Comparison of ENCODE assay signal across 9 cellular contexts in genomic region chr12:45732936-45733335, GRCh38.
DNase-seq lines count a peak whose midpoint lies in the region; ATAC-seq and TF ChIP-seq lines count a peak whose summit lies in the region.
"Had no signal": no experiment of that assay in that cellular context is flagged by ENCODE, and none has a peak within 500 bp of the region (broad histone marks: within the 10 kb centered on the region; RNA-seq: fewer than 3 reads in every experiment).

No MANE protein-coding gene starts in this region.

- TF ChIP-seq CTCF in LNCaP clone FGC (IDR thresholded peaks at IDR 0.05; ENCODE audit: control insufficient read depth, extremely low read depth, insufficient read depth) (no peak), nephron (IDR thresholded peaks at IDR 0.05; ENCODE audit: unreplicated experiment in 3 of 3) (no peak), brain microvascular endothelial cell (IDR thresholded peaks at IDR 0.05; ENCODE audit: low read depth, low read length, missing control alignments) (no peak)

- no peak for ATAC-seq in HG02884 (IDR thresholded peaks at IDR 0.05; ENCODE audit: unreplicated experiment)

- H4K20me1 ChIP-seq in BLaER1 treated with 17β-estradiol and CSF1 and Interleukin-3, amounts not matched to agents 10 nM and 100 nM, result peaks cover 0 to 66% (median 32%) of the 10 kb centered on the region in 11 experiments; a peak in 15 of 22 replicates

- in situ Hi-C loops in brain microvascular endothelial cell (cut with HindIII; ENCODE audit: low pct_ligation_motif_present, low sequenced_read_pairs), result no loop called here

- no peaks in the 10 kb centered on the region for H3K27me3 Mint-ChIP-seq in nephron (ENCODE audit: low read depth)

- H3K9me3 Mint-ChIP-seq in nephron, result peaks cover 19% of the 10 kb centered on the region

- peak overlapping the region; percentile 48 to 99 (median 64); a peak in 21 of 22 replicates for H3K9ac ChIP-seq in BLaER1 treated with 17β-estradiol and CSF1 and Interleukin-3, amounts not matched to agents 10 nM and 100 nM

- H3K4me1 Mint-ChIP-seq in nephron, result peaks cover 27% of the 10 kb centered on the region

- peak overlapping the region; percentile 72 to 97 (median 88) for H3K4me2 ChIP-seq in BLaER1 treated with 17β-estradiol and CSF1 and Interleukin-3, amounts not matched to agents 10 nM and 100 nM

- peaks cover 19 to 68% (median 45%) of the 10 kb centered on the region in 11 experiments for H3K36me3 ChIP-seq in BLaER1 treated with 17β-estradiol and CSF1 and Interleukin-3, amounts not matched to agents 10 nM and 100 nM
- no peaks in the 10 kb centered on the region for H3K36me3 ChIP-seq in brain microvascular endothelial cell (replicated peaks)

- H3K36me3 Mint-ChIP-seq in nephron (ENCODE audit: low read depth), result peaks cover 46% of the 10 kb centered on the region

- H3K4me1 ChIP-seq in BLaER1 treated with 17β-estradiol and CSF1 and Interleukin-3, amounts not matched to agents 10 nM and 100 nM, result peaks cover 5 to 35% (median 18%) of the 10 kb centered on the region in 10 experiments

- H3K27ac ChIP-seq in BLaER1 treated with 17β-estradiol and CSF1 and Interleukin-3, amounts not matched to agents 10 nM and 100 nM, result peak overlapping the region in 10 of 11 experiments; percentile 5 to 99 (median 42); a peak in 12 of 22 replicates
- H3K27ac ChIP-seq in caudate nucleus (ENCODE audit: low read depth, low read length) (peak overlapping the region; percentile 65), brain microvascular endothelial cell (no peak overlapping the region)

- H3K27ac Mint-ChIP-seq in nephron, result peak overlapping the region; percentile 89 to 97 (median 93)

- peaks cover 11 to 28% (median 25%) of the 10 kb centered on the region in 11 experiments for H3K9me3 ChIP-seq in BLaER1 treated with 17β-estradiol and CSF1 and Interleukin-3, amounts not matched to agents 10 nM and 100 nM (replicated peaks in 1 of 11)

- peak overlapping the region; percentile 68 to 79 (median 79) for H3K4me3 Mint-ChIP-seq in nephron

- peak overlapping the region; percentile 10 to 98 (median 90); a peak in 16 of 20 replicates for H3K4me3 ChIP-seq in BLaER1 treated with 17β-estradiol and CSF1 and Interleukin-3, amounts not matched to agents 10 nM and 100 nM
- H3K4me3 ChIP-seq in LNCaP clone FGC (ENCODE audit: low read depth, low read length), result peak overlapping the region; percentile 98
- no peak overlapping the region for H3K4me3 ChIP-seq in brain microvascular endothelial cell (ENCODE audit: low read depth, low read length)

- H3K27me3 ChIP-seq in BLaER1 treated with 17β-estradiol and CSF1 and Interleukin-3, amounts not matched to agents 10 nM and 100 nM, result no peaks in the 10 kb centered on the region
- H3K27me3 ChIP-seq in brain microvascular endothelial cell (replicated peaks), result no peaks in the 10 kb centered on the region

- DNase-seq in LNCaP clone FGC (ENCODE audit: low read depth) (no peak), caudate nucleus (lab: John Stamatoyannopoulos, UW) (no peak), brain microvascular endothelial cell (no peak), HUDEP-2 (lab: John Stamatoyannopoulos, UW; ENCODE audit: unreplicated experiment in 76 of 76) (no peak), HK-2 (ENCODE audit: unreplicated experiment) (no peak)
- DNase-seq: SHP77 treated with DMSO at 0.1 percent for 48 hours had no signal
